In the genomic region with DNA sequence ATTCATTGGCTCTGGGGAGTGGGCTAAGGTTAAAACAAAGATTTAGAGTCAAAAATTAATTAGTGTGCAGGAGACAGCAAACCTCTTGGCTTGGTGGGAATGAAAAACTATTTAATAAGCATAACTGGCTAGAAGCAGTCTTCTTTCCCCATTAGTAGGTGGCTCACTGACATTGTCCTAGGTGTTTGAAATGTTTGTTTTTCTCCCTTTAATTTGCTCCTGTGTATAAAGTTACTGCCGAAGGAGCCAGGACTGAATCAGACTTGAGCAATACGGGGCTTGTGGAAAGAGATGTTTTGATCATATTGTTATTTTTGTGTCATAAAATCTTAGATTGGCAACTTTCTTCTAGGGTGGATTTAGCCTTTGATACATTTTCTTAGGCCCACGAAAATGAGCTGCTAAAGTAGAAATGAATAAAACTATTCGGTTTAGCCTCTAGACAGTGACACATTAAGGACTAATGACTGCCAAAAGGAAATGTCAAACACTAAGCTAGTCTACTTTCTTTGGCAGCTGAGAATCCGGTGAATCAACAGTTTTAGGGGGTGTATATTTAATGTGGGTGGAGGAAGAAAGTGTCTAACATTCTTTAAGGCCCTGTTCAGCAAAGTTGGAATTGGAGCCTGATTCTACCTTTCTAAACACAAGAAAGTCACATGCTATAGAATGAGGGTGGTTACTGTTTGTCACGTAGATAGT, we compare ENCODE assay signal across 10 cellular contexts. TPM values are rescaled to one million over a fixed set of nuclear protein-coding genes. Genes with fewer than 3 reads are reported as not detected.
DNase-seq lines count a peak whose midpoint lies in the region; ATAC-seq, FAIRE-seq and TF ChIP-seq lines count a peak whose summit lies in the region.
"Had no signal": no experiment of that assay in that cellular context is flagged by ENCODE, and none has a peak within 500 bp of the region (broad histone marks: within the 10 kb centered on the region; RNA-seq: fewer than 3 reads in every experiment).

No MANE protein-coding gene starts in this region.

- H4K20me1 ChIP-seq in HepG2 (ENCODE audit: insufficient read depth, low read length): peaks cover 16% of the 10 kb centered on the region
- no peaks in the 10 kb centered on the region for H4K20me1 ChIP-seq in OCI-LY7 (ENCODE audit: insufficient read depth, low read length)

- TF ChIP-seq RAD21 in HepG2 (CRISPR knock-in tag; IDR thresholded peaks at IDR 0.05): no peak

- no peak for FAIRE-seq in HepG2 (lab: Jason Lieb, UNC)

- no peaks in the 10 kb centered on the region for H3K9me2 ChIP-seq in OCI-LY7 (ENCODE audit: insufficient read depth, low read length)

- POLR2A ChIA-PET in HepG2 (lab: Yijun Ruan, JAX): no interaction called here
- POLR2A ChIA-PET in OCI-LY7 (lab: Charles Lee): interaction anchor here (0.6 kb wide), 1 partner anchor 131 kb away, joined by 9 read pairs; no protein-coding TSS in a partner anchor
- POLR2A ChIA-PET in activated CD8-positive, alpha-beta T cell treated with anti-CD3 and anti-CD28 coated beads for 36 hours (lab: Charles Lee): no interaction called here

- no peaks in the 10 kb centered on the region for H3K27me3 ChIP-seq in HepG2 (ENCODE audit: control insufficient read depth in 1 of 2, insufficient read depth in 2 of 2, low read length in 2 of 2)
- H3K27me3 ChIP-seq in right lobe of liver: no peaks in the 10 kb centered on the region
- H3K27me3 ChIP-seq in endodermal cell (ENCODE audit: control insufficient read depth, insufficient read depth, low read length, poor library complexity, severe bottlenecking): no peaks in the 10 kb centered on the region

- TF ChIP-seq CTCF in HepG2 (CRISPR knock-in tag; IDR thresholded peaks at IDR 0.05) (no peak), right lobe of liver (IDR thresholded peaks at IDR 0.05) (no peak), endodermal cell (conservative IDR thresholded peaks at IDR 0.05) (no peak), OCI-LY7 (conservative IDR thresholded peaks at IDR 0.05; ENCODE audit: low read length) (no peak), Calu3 (IDR thresholded peaks at IDR 0.05; ENCODE audit: unreplicated experiment) (no peak)
- TF ChIP-seq CTCF in activated CD8-positive, alpha-beta T cell treated with anti-CD3 and anti-CD28 coated beads for 36 hours (IDR thresholded peaks at IDR 0.05): no peak

- no peak for TF ChIP-seq POLR2A in HepG2 (IDR thresholded peaks at IDR 0.05; ENCODE audit: insufficient read depth in 1 of 2, low read depth in 2 of 2, low read length in 2 of 2)
- no peak for TF ChIP-seq POLR2A in right lobe of liver (IDR thresholded peaks at IDR 0.05)

- in situ Hi-C loops in HepG2 (cut with HindIII; ENCODE audit: extremely low pct_ligation_motif_present, low pct_unique_long_range_greater_than_20kb): no loop called here

- H3K36me3 Mint-ChIP-seq in endodermal cell (ENCODE audit: low read depth) (peaks cover 6% of the 10 kb centered on the region), Calu3 (ENCODE audit: insufficient read depth, unreplicated experiment) (peaks cover 29% of the 10 kb centered on the region)
- H3K36me3 Mint-ChIP-seq in activated CD8-positive, alpha-beta T cell treated with anti-CD3 and anti-CD28 coated beads for 36 hours (ENCODE audit: low read depth): no peaks in the 10 kb centered on the region
- H3K36me3 Mint-ChIP-seq: naive thymus-derived CD8-positive, alpha-beta T cell had no signal

- H3K36me3 ChIP-seq in HepG2 (replicated peaks in 1 of 2; ENCODE audit: control insufficient read depth in 1 of 2, insufficient read depth in 2 of 2, low read length in 2 of 2): peaks cover 0 to 11% of the 10 kb centered on the region in 2 experiments; a peak in 2 of 5 replicates
- no peaks in the 10 kb centered on the region for H3K36me3 ChIP-seq in right lobe of liver
- H3K36me3 ChIP-seq in endodermal cell (ENCODE audit: control insufficient read depth, insufficient read depth, low read length): peaks cover 11% of the 10 kb centered on the region
- H3K36me3 ChIP-seq in OCI-LY7 (ENCODE audit: insufficient read depth, low read length): no peaks in the 10 kb centered on the region

- 98% methylated on average over 6 of the region's 6 CpGs for WGBS in HepG2 (ENCODE audit: low lambda C conversion rate)
- 48% methylated on average over 6 of the region's 6 CpGs for WGBS in right lobe of liver (ENCODE audit: insufficient coverage, low coverage, low lambda C conversion rate, missing lambda C conversion rate)
- WGBS in endodermal cell (ENCODE audit: insufficient coverage in 1 of 2, insufficient read length in 1 of 2), 2 experiments: 93 to 98% methylated on average over 5 to 6 of the region's 6 CpGs

- no peak overlapping the region for H2AFZ ChIP-seq in HepG2 (ENCODE audit: low read length)
- no peak overlapping the region for H2AFZ ChIP-seq in OCI-LY7 (ENCODE audit: low read length)

- H3K4me3 ChIP-seq in HepG2 (replicated peaks in 1 of 3; ENCODE audit: insufficient read depth in 1 of 3, low read depth in 2 of 3, low read length in 3 of 3) (no peak overlapping the region), right lobe of liver (no peak overlapping the region), endodermal cell (ENCODE audit: low read length) (no peak overlapping the region), OCI-LY7 (ENCODE audit: low read depth, low read length, poor library complexity, severe bottlenecking) (no peak overlapping the region)

- peaks cover 29% of the 10 kb centered on the region for H3K79me2 ChIP-seq in HepG2 (ENCODE audit: insufficient read depth, low read length)
- H3K79me2 ChIP-seq in OCI-LY7 (ENCODE audit: insufficient read depth, low read depth, low read length): no peaks in the 10 kb centered on the region

- H3K4me2 ChIP-seq in HepG2 (ENCODE audit: low read depth, low read length) (no peak overlapping the region), OCI-LY7 (ENCODE audit: low read length) (no peak overlapping the region)

- intact Hi-C loops in HepG2 (cut with micrococcal nuclease; ENCODE audit: unreplicated experiment) (no loop called here), right lobe of liver (cut with DNase I) (no loop called here), OCI-LY7 (cut with micrococcal nuclease; ENCODE audit: unreplicated experiment) (no loop called here), Calu3 (cut with micrococcal nuclease; ENCODE audit: unreplicated experiment) (no loop called here)
- intact Hi-C loops in activated CD8-positive, alpha-beta T cell treated with anti-CD3 and anti-CD28 coated beads for 36 hours (cut with micrococcal nuclease): no loop called here

- H3K27me3 Mint-ChIP-seq in endodermal cell (ENCODE audit: insufficient read depth) (no peaks in the 10 kb centered on the region), Calu3 (ENCODE audit: unreplicated experiment) (no peaks in the 10 kb centered on the region)
- H3K27me3 Mint-ChIP-seq in activated CD8-positive, alpha-beta T cell treated with anti-CD3 and anti-CD28 coated beads for 36 hours: no peaks in the 10 kb centered on the region

- peak overlapping the region; percentile 67 for H3K27ac Mint-ChIP-seq in endodermal cell
- no peak overlapping the region for H3K27ac Mint-ChIP-seq in activated CD8-positive, alpha-beta T cell treated with anti-CD3 and anti-CD28 coated beads for 36 hours
- H3K27ac Mint-ChIP-seq in Calu3 (ENCODE audit: unreplicated experiment): no peak overlapping the region
- H3K27ac Mint-ChIP-seq: naive thymus-derived CD8-positive, alpha-beta T cell had no signal

- H3K9ac ChIP-seq in HepG2 (ENCODE audit: insufficient read depth, low read depth, low read length) (no peak overlapping the region), endodermal cell (ENCODE audit: extremely low read depth, low read length, poor library complexity, severe bottlenecking) (no peak overlapping the region)

- no peaks in the 10 kb centered on the region for H3K9me3 Mint-ChIP-seq in endodermal cell
- H3K9me3 Mint-ChIP-seq in activated CD8-positive, alpha-beta T cell treated with anti-CD3 and anti-CD28 coated beads for 36 hours: no peaks in the 10 kb centered on the region
- H3K9me3 Mint-ChIP-seq in Calu3 (ENCODE audit: low read depth, unreplicated experiment): no peaks in the 10 kb centered on the region
- H3K9me3 Mint-ChIP-seq: naive thymus-derived CD8-positive, alpha-beta T cell had no signal

- H3K4me3 Mint-ChIP-seq in endodermal cell (no peak overlapping the region), Calu3 (ENCODE audit: low read depth, unreplicated experiment) (no peak overlapping the region)
- H3K4me3 Mint-ChIP-seq in activated CD8-positive, alpha-beta T cell treated with anti-CD3 and anti-CD28 coated beads for 36 hours: no peak overlapping the region
- H3K4me3 Mint-ChIP-seq: naive thymus-derived CD8-positive, alpha-beta T cell had no signal

- H3K27ac ChIP-seq in HepG2 (ENCODE audit: extremely low read length, insufficient read depth, low read length): no peak overlapping the region
- H3K27ac ChIP-seq in right lobe of liver: no peak overlapping the region
- no peak overlapping the region for H3K27ac ChIP-seq in endodermal cell (ENCODE audit: low read depth, low read length)
- no peak overlapping the region for H3K27ac ChIP-seq in OCI-LY7 (ENCODE audit: low read depth, low read length, poor library complexity, severe bottlenecking)

- TF ChIP-seq EP300 in HepG2 (IDR thresholded peaks at IDR 0.05; ENCODE audit: low read depth in 2 of 2, low read length in 2 of 2) (no peak), HepG2 (CRISPR knock-in tag; IDR thresholded peaks at IDR 0.05; ENCODE audit: borderline replicate concordance) (no peak)

- H3K9me3 ChIP-seq in HepG2 (ENCODE audit: low read length) (no peaks in the 10 kb centered on the region), right lobe of liver (no peaks in the 10 kb centered on the region), endodermal cell (ENCODE audit: control insufficient read depth, low read length) (no peaks in the 10 kb centered on the region), OCI-LY7 (ENCODE audit: low read length) (no peaks in the 10 kb centered on the region)

- ATAC-seq in HepG2: no peak
- ATAC-seq in right lobe of liver: no peak
- ATAC-seq in GM18517 (IDR thresholded peaks at IDR 0.05; ENCODE audit: unreplicated experiment): no peak
- ATAC-seq in activated CD8-positive, alpha-beta T cell treated with anti-CD3 and anti-CD28 coated beads for 36 hours: no peak
- ATAC-seq: naive thymus-derived CD8-positive, alpha-beta T cell had no signal

- TSS peak; percentile 7 for BruUV-seq in HepG2 (replicated peaks; lab: Mats Ljungman, UMichigan)
- BruUV-seq in OCI-LY7 (replicated peaks; lab: Mats Ljungman, UMichigan): no TSS peak
- no TSS peak for BruUV-seq in Calu3 (replicated peaks; lab: Mats Ljungman, UMichigan)

- no peaks in the 10 kb centered on the region for H3K4me1 ChIP-seq in HepG2 (ENCODE audit: insufficient read depth, low read length)
- peaks cover 0 to 7% (median 0%) of the 10 kb centered on the region in 4 donors for H3K4me1 ChIP-seq in right lobe of liver
- H3K4me1 ChIP-seq in endodermal cell (ENCODE audit: control insufficient read depth, insufficient read depth, low read length): no peaks in the 10 kb centered on the region
- H3K4me1 ChIP-seq in OCI-LY7 (ENCODE audit: insufficient read depth, low read length, poor library complexity, severe bottlenecking): no peaks in the 10 kb centered on the region

- peaks cover 40% of the 10 kb centered on the region for H3K4me1 Mint-ChIP-seq in endodermal cell
- peaks cover 6% of the 10 kb centered on the region for H3K4me1 Mint-ChIP-seq in activated CD8-positive, alpha-beta T cell treated with anti-CD3 and anti-CD28 coated beads for 36 hours (ENCODE audit: low read depth)
- peaks cover 53% of the 10 kb centered on the region for H3K4me1 Mint-ChIP-seq in Calu3 (ENCODE audit: low read depth, unreplicated experiment)

- DNase-seq in HepG2 (ENCODE audit: low spot score) (no peak), right lobe of liver (no peak), endodermal cell (no peak), myocyte (ENCODE audit: low read depth) (peak; percentile 76), OCI-LY7 (ENCODE audit: low spot score) (no peak), Calu3 (no peak)
- no peak for DNase-seq in activated CD8-positive, alpha-beta T cell treated with anti-CD3 and anti-CD28 coated beads for 36 hours
- DNase-seq: AML-193; naive thymus-derived CD8-positive, alpha-beta T cell had no signal

- CTCF ChIA-PET in HepG2 (lab: Yijun Ruan, JAX; ENCODE audit: low intra/inter-chr PET ratio, low total read pairs) (no interaction called here), OCI-LY7 (lab: Charles Lee; ENCODE audit: unreplicated experiment) (no interaction called here), Calu3 (lab: Charles Lee) (no interaction called here)
- CTCF ChIA-PET in activated CD8-positive, alpha-beta T cell treated with anti-CD3 and anti-CD28 coated beads for 36 hours (lab: Charles Lee): interaction anchor here (1.0 kb wide), 1 partner anchor 21 kb away, joined by 3 read pairs; no protein-coding TSS in a partner anchor

RNA-seq across cellular contexts. Expression of gene LRRTM2, which starts 30.2 kb away (rescaled TPM):
- not detected in 2 replicates for total RNA-seq in HepG2 (2016; rRNA removed; fragmentation: Illumina TruSeq; extraction: Trizol)
- not detected in 2 replicates for total RNA-seq in HepG2 (2016; cell fraction: cytosol; rRNA removed; fragmentation: Illumina TruSeq; extraction: Trizol; ENCODE audit: low read depth)
- not detected in 2 replicates for total RNA-seq in HepG2 (2016; cell fraction: insoluble cytoplasmic fraction; rRNA removed; fragmentation: Illumina TruSeq; extraction: Trizol)
- not detected in 2 replicates for total RNA-seq in HepG2 (2016; cell fraction: membrane; rRNA removed; fragmentation: Illumina TruSeq; extraction: Trizol)
- not detected in 2 replicates for total RNA-seq in HepG2 (2016; cell fraction: nucleus; rRNA removed; fragmentation: Illumina TruSeq; extraction: Trizol)
- not detected in 2 replicates for polyA plus RNA-seq in HepG2 (2011; rRNA removed)
- polyA plus RNA-seq in HepG2 (2011; cell fraction: cytosol; rRNA removed): not detected in 2 replicates
- not detected in 2 replicates for polyA plus RNA-seq in HepG2 (2011; cell fraction: nucleus; rRNA removed)
- polyA plus RNA-seq in HepG2 (2012): 0.03 and 0.08 TPM in 2 replicates
- not detected in 2 replicates for polyA plus RNA-seq in HepG2 (2016; cell fraction: cytosol; fragmentation: Illumina TruSeq; extraction: Trizol; ENCODE audit: low read depth)
- polyA plus RNA-seq in HepG2 (2016; cell fraction: insoluble cytoplasmic fraction; fragmentation: Illumina TruSeq; extraction: Trizol; ENCODE audit: low read depth): not detected in 2 replicates
- not detected in 2 replicates for polyA plus RNA-seq in HepG2 (2016; cell fraction: membrane; fragmentation: Illumina TruSeq; extraction: Trizol; ENCODE audit: low read depth)
- not detected in 2 replicates for polyA plus RNA-seq in HepG2 (2016; cell fraction: nucleus; fragmentation: Illumina TruSeq; extraction: Trizol; ENCODE audit: insufficient read depth, low read depth)
- polyA minus RNA-seq in HepG2 (2011; rRNA and poly(A)+ RNA removed; ENCODE audit: low replicate concordance): not detected in 2 replicates
- polyA minus RNA-seq in HepG2 (2011; cell fraction: cytosol; rRNA and poly(A)+ RNA removed): not detected in 2 replicates
- not detected in 2 replicates for polyA minus RNA-seq in HepG2 (2011; cell fraction: nucleus; rRNA and poly(A)+ RNA removed)
- total RNA-seq in right lobe of liver: under 1 TPM in 5 of 6 experiments, not detected in 1; 0.06 to 0.53 (median 0.17) TPM
- total RNA-seq in endodermal cell: not detected
- polyA plus RNA-seq in endodermal cell (2013, experiment 1 of 2): 6.3 TPM
- polyA plus RNA-seq in endodermal cell (2013, experiment 2 of 2): 3.5 TPM
- total RNA-seq in myocyte: not detected in 2 replicates
- 0.24 TPM for polyA plus RNA-seq in myocyte (2012)
- total RNA-seq in OCI-LY7 (2014; rRNA removed; shearing (Covaris generic)): 0.05 and 0.22 TPM in 2 replicates
- total RNA-seq in OCI-LY7 (2022): not detected in 2 replicates
- total RNA-seq in activated CD8-positive, alpha-beta T cell treated with anti-CD3 and anti-CD28 coated beads for 36 hours: not detected
- not detected in 2 replicates for total RNA-seq in Calu3 (2022)
- total RNA-seq: naive thymus-derived CD8-positive, alpha-beta T cell had no signal
- polyA plus RNA-seq: naive thymus-derived CD8-positive, alpha-beta T cell had no signal
